ENCODE assay signal across 10 cellular contexts in the genomic region with DNA sequence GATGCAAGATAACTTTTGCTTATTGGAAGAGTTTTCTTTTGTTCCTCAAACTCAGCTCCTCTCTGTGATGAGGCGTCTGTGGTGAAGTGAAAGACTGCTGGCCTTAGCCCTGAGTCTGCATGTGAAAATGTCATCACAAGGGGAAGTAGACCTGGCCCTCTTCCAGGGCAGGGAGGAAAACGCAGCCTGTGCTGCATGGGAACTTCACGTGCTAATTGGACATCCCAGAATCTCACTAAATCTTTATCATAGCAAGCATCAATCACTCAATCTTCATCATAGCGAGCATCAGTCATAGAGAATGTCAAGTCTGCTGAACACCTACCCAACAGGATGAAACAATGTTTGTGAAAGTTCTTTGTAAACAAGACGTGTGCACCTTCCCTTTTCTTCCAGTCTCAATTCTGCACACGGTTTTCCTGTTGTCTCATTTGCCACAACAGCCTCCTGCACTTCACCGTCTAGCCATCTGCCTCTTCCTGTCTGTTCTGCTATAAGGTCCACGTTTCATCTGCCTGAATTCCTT.
DNase-seq lines count a peak whose midpoint lies in the region; ATAC-seq, FAIRE-seq and TF ChIP-seq lines count a peak whose summit lies in the region.
"Had no signal": no experiment of that assay in that cellular context is flagged by ENCODE, and none has a peak within 500 bp of the region (broad histone marks: within the 10 kb centered on the region; RNA-seq: fewer than 3 reads in every experiment).

No MANE protein-coding gene starts in this region.

- no peak overlapping the region for H3K27ac ChIP-seq in right lobe of liver
- no peak overlapping the region for H3K27ac ChIP-seq in HepG2 (ENCODE audit: extremely low read length, insufficient read depth, low read length)
- no peak overlapping the region for H3K27ac ChIP-seq in aorta (ENCODE audit: low read depth in 1 of 2, low read length in 2 of 2)

- H3K36me3 ChIP-seq in right lobe of liver (no peaks in the 10 kb centered on the region), HepG2 (replicated peaks in 1 of 2; ENCODE audit: control insufficient read depth in 1 of 2, insufficient read depth in 2 of 2, low read length in 2 of 2) (no peaks in the 10 kb centered on the region), bronchial epithelial cell (ENCODE audit: control insufficient read depth, insufficient read depth, low read length) (no peaks in the 10 kb centered on the region), aorta (ENCODE audit: control insufficient read depth in 1 of 2, insufficient read depth in 2 of 2, low read length in 1 of 2) (no peaks in the 10 kb centered on the region)
- H3K36me3 ChIP-seq: BE2C had no signal

- no peak overlapping the region for H3K9ac ChIP-seq in HepG2 (ENCODE audit: insufficient read depth, low read depth, low read length)

- H3K4me1 ChIP-seq in right lobe of liver (no peaks in the 10 kb centered on the region), HepG2 (ENCODE audit: insufficient read depth, low read length) (no peaks in the 10 kb centered on the region), aorta (ENCODE audit: control insufficient read depth in 1 of 2, insufficient read depth in 2 of 2, low read length in 2 of 2) (no peaks in the 10 kb centered on the region)
- H3K4me1 ChIP-seq: BE2C had no signal

- ATAC-seq in right lobe of liver (peak; percentile 59 to 85 (median 80)), HepG2 (no peak), aorta (ENCODE audit: low FRiP score) (peak; percentile 31), HG02642 (IDR thresholded peaks at IDR 0.05; ENCODE audit: poor library complexity, unreplicated experiment) (no peak), GM21526 (IDR thresholded peaks at IDR 0.05; ENCODE audit: low FRiP score, unreplicated experiment) (no peak), HG03378 (IDR thresholded peaks at IDR 0.05; ENCODE audit: unreplicated experiment) (no peak)

- in situ Hi-C loops in HepG2 (cut with HindIII; ENCODE audit: extremely low pct_ligation_motif_present, low pct_unique_long_range_greater_than_20kb): no loop called here

- H3K9me3 ChIP-seq in right lobe of liver (no peaks in the 10 kb centered on the region), HepG2 (ENCODE audit: low read length) (no peaks in the 10 kb centered on the region), aorta (ENCODE audit: control insufficient read depth, low read length) (peaks cover 2% of the 10 kb centered on the region)
- H3K9me3 ChIP-seq: BE2C had no signal

- intact Hi-C loops in right lobe of liver (cut with DNase I) (no loop called here), HepG2 (cut with micrococcal nuclease; ENCODE audit: unreplicated experiment) (no loop called here), lower leg skin (cut with DNase I; ENCODE audit: low total_unique reads) (no loop called here), aorta (cut with DNase I) (no loop called here)

- no peaks in the 10 kb centered on the region for H3K79me2 ChIP-seq in HepG2 (ENCODE audit: insufficient read depth, low read length)

- FAIRE-seq in HepG2 (lab: Jason Lieb, UNC) (no peak), bronchial epithelial cell (lab: Jason Lieb, UNC) (peak; percentile 18)
- FAIRE-seq: RCC 7860 had no signal

- TF ChIP-seq RAD21 in HepG2 (CRISPR knock-in tag; IDR thresholded peaks at IDR 0.05): no peak

- no TSS peak for BruUV-seq in HepG2 (replicated peaks; lab: Mats Ljungman, UMichigan)

- DNase-seq in right lobe of liver (peak in 2 of 3 donors; percentile 46 to 59), HepG2 (ENCODE audit: low spot score) (no peak), bronchial epithelial cell (ENCODE audit: low read depth) (no peak), lower leg skin (ENCODE audit: low spot score in 2 of 2) (peak; percentile 62 to 88), aorta (peak in 1 of 2 donors; percentile 83)
- DNase-seq: BE2C had no signal

- H2AFZ ChIP-seq in HepG2 (ENCODE audit: low read length): no peak overlapping the region

- CTCF ChIA-PET in HepG2 (lab: Yijun Ruan, JAX; ENCODE audit: low intra/inter-chr PET ratio, low total read pairs): no interaction called here

- POLR2A ChIA-PET in HepG2 (lab: Yijun Ruan, JAX): no interaction called here

- WGBS in right lobe of liver (ENCODE audit: insufficient coverage, low coverage, low lambda C conversion rate, missing lambda C conversion rate): 32% methylated on average over 8 of the region's 8 CpGs
- under 1% methylated on average over 8 of the region's 8 CpGs for WGBS in HepG2 (ENCODE audit: low lambda C conversion rate)
- WGBS in lower leg skin, 2 donors: 55 to 62% methylated on average over 8 of the region's 8 CpGs
- 59 to 63% methylated on average over 8 of the region's 8 CpGs for WGBS in aorta, 2 donors

- H3K4me3 ChIP-seq in right lobe of liver (no peak overlapping the region), HepG2 (replicated peaks in 1 of 3; ENCODE audit: insufficient read depth in 1 of 3, low read depth in 2 of 3, low read length in 3 of 3) (no peak overlapping the region), bronchial epithelial cell (ENCODE audit: low read depth, low read length) (no peak overlapping the region), lower leg skin (ENCODE audit: low read depth, poor library complexity, severe bottlenecking) (no peak overlapping the region), aorta (ENCODE audit: low read length in 2 of 2) (no peak overlapping the region)

- TF ChIP-seq EP300 in HepG2 (IDR thresholded peaks at IDR 0.05; ENCODE audit: low read depth in 2 of 2, low read length in 2 of 2): no peak
- no peak for TF ChIP-seq EP300 in HepG2 (CRISPR knock-in tag; IDR thresholded peaks at IDR 0.05; ENCODE audit: borderline replicate concordance)

- TF ChIP-seq CTCF in right lobe of liver (IDR thresholded peaks at IDR 0.05) (no peak), HepG2 (CRISPR knock-in tag; IDR thresholded peaks at IDR 0.05) (no peak), bronchial epithelial cell (IDR thresholded peaks at IDR 0.05; ENCODE audit: insufficient read depth, low read length, severe bottlenecking) (no peak), lower leg skin (IDR thresholded peaks at IDR 0.05) (no peak)

- no peaks in the 10 kb centered on the region for H3K27me3 ChIP-seq in right lobe of liver
- H3K27me3 ChIP-seq in HepG2 (ENCODE audit: control insufficient read depth in 1 of 2, insufficient read depth in 2 of 2, low read length in 2 of 2): peaks cover 0 to 10% of the 10 kb centered on the region in 2 experiments; a peak in 1 of 5 replicates
- peaks cover 8% of the 10 kb centered on the region for H3K27me3 ChIP-seq in bronchial epithelial cell (ENCODE audit: control insufficient read depth, insufficient read depth, low read length)
- H3K27me3 ChIP-seq in aorta (ENCODE audit: control insufficient read depth in 1 of 2, insufficient read depth in 2 of 2, low read length in 1 of 2): peaks cover 0 to 3% of the 10 kb centered on the region in 2 donors
- H3K27me3 ChIP-seq: BE2C had no signal

- no peak for TF ChIP-seq POLR2A in right lobe of liver (IDR thresholded peaks at IDR 0.05)
- TF ChIP-seq POLR2A in HepG2 (IDR thresholded peaks at IDR 0.05; ENCODE audit: insufficient read depth in 1 of 2, low read depth in 2 of 2, low read length in 2 of 2): no peak
- no peak for TF ChIP-seq POLR2A in lower leg skin (IDR thresholded peaks at IDR 0.05)

- no peak overlapping the region for H3K4me2 ChIP-seq in HepG2 (ENCODE audit: low read depth, low read length)

- H4K20me1 ChIP-seq in HepG2 (ENCODE audit: insufficient read depth, low read length): no peaks in the 10 kb centered on the region

TF ChIP-seq in HepG2, 621 proteins besides CTCF, POLR2A, EP300 and RAD21 (continues in another document):
- TF ChIP-seq ZNF180 (CRISPR knock-in tag; IDR thresholded peaks at IDR 0.05; ENCODE audit: borderline replicate concordance, low read depth): no peak
- TF ChIP-seq EEA1 (CRISPR knock-in tag; IDR thresholded peaks at IDR 0.05; ENCODE audit: borderline replicate concordance): no peak
- TF ChIP-seq NCOA1 (CRISPR knock-in tag; IDR thresholded peaks at IDR 0.05): no peak
- TF ChIP-seq, protein P1, sequence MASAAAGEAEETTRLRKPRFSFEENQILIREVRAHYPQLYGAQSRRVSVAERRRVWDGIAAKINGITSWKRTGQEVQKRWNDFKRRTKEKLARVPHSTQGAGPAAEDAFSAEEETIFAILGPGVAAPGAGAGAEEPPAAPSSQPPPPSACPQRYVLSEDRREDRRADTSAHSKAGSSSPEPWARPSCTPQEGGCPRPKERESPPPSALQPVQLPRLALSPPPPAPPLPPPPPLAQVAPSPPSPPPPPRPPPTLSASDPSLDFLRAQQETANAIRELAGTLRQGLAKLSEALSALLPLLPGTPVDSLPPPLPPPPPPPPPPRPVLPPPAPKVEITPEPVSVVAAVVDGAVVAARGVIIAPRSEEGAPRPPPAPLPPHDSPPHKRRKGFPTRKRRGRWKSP (CRISPR knock-in tag; IDR thresholded peaks at IDR 0.05): no peak
- TF ChIP-seq TRIM24 (CRISPR knock-in tag; IDR thresholded peaks at IDR 0.05): no peak
- TF ChIP-seq, protein P2, sequence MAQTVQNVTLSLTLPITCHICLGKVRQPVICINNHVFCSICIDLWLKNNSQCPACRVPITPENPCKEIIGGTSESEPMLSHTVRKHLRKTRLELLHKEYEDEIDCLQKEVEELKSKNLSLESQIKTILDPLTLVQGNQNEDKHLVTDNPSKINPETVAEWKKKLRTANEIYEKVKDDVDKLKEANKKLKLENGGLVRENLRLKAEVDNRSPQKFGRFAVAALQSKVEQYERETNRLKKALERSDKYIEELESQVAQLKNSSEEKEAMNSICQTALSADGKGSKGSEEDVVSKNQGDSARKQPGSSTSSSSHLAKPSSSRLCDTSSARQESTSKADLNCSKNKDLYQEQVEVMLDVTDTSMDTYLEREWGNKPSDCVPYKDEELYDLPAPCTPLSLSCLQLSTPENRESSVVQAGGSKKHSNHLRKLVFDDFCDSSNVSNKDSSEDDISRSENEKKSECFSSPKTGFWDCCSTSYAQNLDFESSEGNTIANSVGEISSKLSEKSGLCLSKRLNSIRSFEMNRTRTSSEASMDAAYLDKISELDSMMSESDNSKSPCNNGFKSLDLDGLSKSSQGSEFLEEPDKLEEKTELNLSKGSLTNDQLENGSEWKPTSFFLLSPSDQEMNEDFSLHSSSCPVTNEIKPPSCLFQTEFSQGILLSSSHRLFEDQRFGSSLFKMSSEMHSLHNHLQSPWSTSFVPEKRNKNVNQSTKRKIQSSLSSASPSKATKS (CRISPR knock-in tag; IDR thresholded peaks at IDR 0.05): no peak
- TF ChIP-seq PAX8 (CRISPR knock-in tag; IDR thresholded peaks at IDR 0.05; ENCODE audit: borderline replicate concordance): no peak
- no peak for TF ChIP-seq ZNF674 (CRISPR knock-in tag; IDR thresholded peaks at IDR 0.05; ENCODE audit: low read depth)
- TF ChIP-seq EHMT2 (IDR thresholded peaks at IDR 0.05; ENCODE audit: borderline replicate concordance, low read depth, low read length): no peak
- no peak for TF ChIP-seq ZBTB21 (CRISPR knock-in tag; IDR thresholded peaks at IDR 0.05)
- no peak for TF ChIP-seq ZNF737 (CRISPR knock-in tag; IDR thresholded peaks at IDR 0.05; ENCODE audit: borderline replicate concordance)
- no peak for TF ChIP-seq YEATS4 (CRISPR knock-in tag; IDR thresholded peaks at IDR 0.05; ENCODE audit: borderline replicate concordance)
- no peak for TF ChIP-seq KDM2A (CRISPR knock-in tag; IDR thresholded peaks at IDR 0.05; ENCODE audit: borderline replicate concordance, low read depth)
- no peak for TF ChIP-seq RXRB (CRISPR knock-in tag; IDR thresholded peaks at IDR 0.05; ENCODE audit: borderline replicate concordance)

Comparison
In these comparisons a context has a peak if more than half of its experiments do, and no peak if none do; other contexts are left out.
1. ATAC-seq: peak in right lobe of liver (4 of 4) and aorta (single experiment); none in HepG2 (single experiment), HG02642 (single experiment), GM21526 (single experiment) and HG03378 (single experiment).
2. DNase-seq: peak in right lobe of liver (2 of 3) and lower leg skin (2 of 2); none in HepG2 (single experiment) and bronchial epithelial cell (single experiment).